In the genomic region with DNA sequence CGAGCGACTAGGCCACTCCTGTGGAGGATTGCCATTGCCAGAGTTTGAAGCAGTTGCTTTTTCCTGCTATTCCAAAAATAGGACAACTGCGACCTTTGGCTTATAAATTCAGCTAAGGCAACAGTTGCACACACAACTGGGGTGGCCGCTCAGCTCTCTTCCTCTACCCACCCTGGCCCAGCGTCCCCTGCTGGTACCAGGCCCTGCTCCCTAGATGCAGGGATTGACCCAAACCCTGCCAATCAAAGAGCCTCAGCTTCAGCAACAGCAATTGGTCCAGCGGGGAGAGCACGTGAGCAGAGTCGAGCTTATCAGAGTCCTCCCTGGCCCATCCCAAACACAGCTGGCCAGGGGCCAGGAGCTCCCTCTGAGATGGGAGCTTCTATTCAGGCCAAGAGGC, we compare ENCODE assay signal across 15 cellular contexts. TPM values are rescaled to one million over a fixed set of nuclear protein-coding genes. Genes with fewer than 3 reads are reported as not detected.
DNase-seq lines count a peak whose midpoint lies in the region; ATAC-seq and TF ChIP-seq lines count a peak whose summit lies in the region.
"Had no signal": no experiment of that assay in that cellular context is flagged by ENCODE, and none has a peak within 500 bp of the region (broad histone marks: within the 10 kb centered on the region; RNA-seq: fewer than 3 reads in every experiment).

No MANE protein-coding gene starts in this region.

- H3K27me3 ChIP-seq in H7 (ENCODE audit: control insufficient read depth, insufficient read depth, low read length) (no peaks in the 10 kb centered on the region; the same call in 1 of the 2 replicates), colonic mucosa (no peaks in the 10 kb centered on the region), lower lobe of right lung (ENCODE audit: low read depth) (no peaks in the 10 kb centered on the region)

- peak overlapping the region in 1 of 2 donors; percentile 49 for H3K9ac ChIP-seq in colonic mucosa (ENCODE audit: low read depth in 2 of 2, low read length in 2 of 2)

- peaks cover 3% of the 10 kb centered on the region for H3K4me1 ChIP-seq in colonic mucosa
- H3K4me1 ChIP-seq in lower lobe of right lung = peaks cover 8% of the 10 kb centered on the region

- in situ Hi-C loops in ACHN (cut with HindIII; ENCODE audit: low pct_ligation_motif_present, low pct_unique_long_range_greater_than_20kb, low sequenced_read_pairs) = no loop called here

- TF ChIP-seq CTCF in colonic mucosa (IDR thresholded peaks at IDR 0.05) (no peak), lower lobe of right lung (IDR thresholded peaks at IDR 0.05) (no peak)

- H3K36me3 ChIP-seq in H7 (replicated peaks; ENCODE audit: control insufficient read depth, insufficient read depth, low read length) = no peaks in the 10 kb centered on the region
- no peaks in the 10 kb centered on the region for H3K36me3 ChIP-seq in colonic mucosa
- H3K36me3 ChIP-seq in lower lobe of right lung = no peaks in the 10 kb centered on the region
- H3K36me3 ChIP-seq: thoracic aorta had no signal

- peak; percentile 15 for ATAC-seq in lower lobe of right lung
- ATAC-seq in HG03342 (IDR thresholded peaks at IDR 0.05; ENCODE audit: unreplicated experiment) = no peak

- H3K27ac ChIP-seq in colonic mucosa (peak overlapping the region; percentile 77), lower lobe of right lung (peak overlapping the region; percentile 58), substantia nigra (ENCODE audit: low read depth, low read length, poor library complexity, severe bottlenecking) (no peak overlapping the region)
- H3K27ac ChIP-seq: thoracic aorta had no signal

- intact Hi-C loops in colonic mucosa (cut with DNase I) (no loop called here), lower lobe of right lung (cut with DNase I) (no loop called here)

- DNase-seq in ACHN (peak; percentile 36), H7 (peak; percentile 85), colonic mucosa (peak; percentile 88), lower lobe of right lung (no peak), amniotic stem cell (lab: John Stamatoyannopoulos, UW) (no peak), substantia nigra (lab: John Stamatoyannopoulos, UW) (no peak), EL (no peak)
- DNase-seq: activated gamma-delta T cell treated with Interleukin-2 at 50 U/mL for 16 hours; CD8-positive, alpha-beta memory T cell; foreskin melanocyte; NCI-H1930 had no signal

- H3K4me3 ChIP-seq in H7 (ENCODE audit: insufficient read depth, low read depth, low read length) (no peak overlapping the region), colonic mucosa (no peak overlapping the region), lower lobe of right lung (no peak overlapping the region)
- H3K4me3 ChIP-seq: thoracic aorta had no signal

- H3K9me3 ChIP-seq in colonic mucosa (no peaks in the 10 kb centered on the region), lower lobe of right lung (no peaks in the 10 kb centered on the region)
- H3K9me3 ChIP-seq: thoracic aorta had no signal

RNA-seq across cellular contexts. Expression of gene CABP2, which starts 22.0 kb away (rescaled TPM):
- not detected in 2 replicates for total RNA-seq in H7 (2014; rRNA removed; shearing (Covaris generic))
- total RNA-seq in colonic mucosa (not detected), lower lobe of right lung (not detected)
- total RNA-seq: CD8-positive, alpha-beta memory T cell; lung microvascular endothelial cell; posterior vena cava; thoracic aorta had no signal

RNA-seq across cellular contexts. Expression of gene CDK2AP2, which starts 37.3 kb away (rescaled TPM):
- 28.6 and 38.1 TPM in 2 replicates for total RNA-seq in H7 (2014; rRNA removed; shearing (Covaris generic))
- 100 to 1,000 TPM in 1 of 2 donors, 10 to 100 TPM in 1; 91.6 to 142 TPM for total RNA-seq in colonic mucosa
- 79.7 TPM for total RNA-seq in lower lobe of right lung

RNA-seq across cellular contexts. Expression of gene GSTP1, which starts 38.3 kb away (rescaled TPM):
- 2,691 and 2,979 TPM in 2 replicates for total RNA-seq in H7 (2014; rRNA removed; shearing (Covaris generic))
- total RNA-seq in colonic mucosa = 100 to 1,000 TPM; 543 to 842 TPM
- 677 TPM for total RNA-seq in lower lobe of right lung

RNA-seq across cellular contexts. Expression of gene PITPNM1, which starts 40.1 kb away (rescaled TPM):
- 36.9 and 37.5 TPM in 2 replicates for total RNA-seq in H7 (2014; rRNA removed; shearing (Covaris generic))
- 10 to 100 TPM; 89.3 to 91.4 TPM for total RNA-seq in colonic mucosa
- 54.1 TPM for total RNA-seq in lower lobe of right lung

Comparison
In these comparisons a context has a peak if more than half of its experiments do, and no peak if none do; other contexts are left out.
1. DNase-seq: peak in ACHN (single experiment), H7 (single experiment) and colonic mucosa (single experiment); none in lower lobe of right lung (single experiment), amniotic stem cell (single experiment), substantia nigra (0 of 49) and EL (single experiment).